ENCODE assay signal across 9 cellular contexts in the genomic region with DNA sequence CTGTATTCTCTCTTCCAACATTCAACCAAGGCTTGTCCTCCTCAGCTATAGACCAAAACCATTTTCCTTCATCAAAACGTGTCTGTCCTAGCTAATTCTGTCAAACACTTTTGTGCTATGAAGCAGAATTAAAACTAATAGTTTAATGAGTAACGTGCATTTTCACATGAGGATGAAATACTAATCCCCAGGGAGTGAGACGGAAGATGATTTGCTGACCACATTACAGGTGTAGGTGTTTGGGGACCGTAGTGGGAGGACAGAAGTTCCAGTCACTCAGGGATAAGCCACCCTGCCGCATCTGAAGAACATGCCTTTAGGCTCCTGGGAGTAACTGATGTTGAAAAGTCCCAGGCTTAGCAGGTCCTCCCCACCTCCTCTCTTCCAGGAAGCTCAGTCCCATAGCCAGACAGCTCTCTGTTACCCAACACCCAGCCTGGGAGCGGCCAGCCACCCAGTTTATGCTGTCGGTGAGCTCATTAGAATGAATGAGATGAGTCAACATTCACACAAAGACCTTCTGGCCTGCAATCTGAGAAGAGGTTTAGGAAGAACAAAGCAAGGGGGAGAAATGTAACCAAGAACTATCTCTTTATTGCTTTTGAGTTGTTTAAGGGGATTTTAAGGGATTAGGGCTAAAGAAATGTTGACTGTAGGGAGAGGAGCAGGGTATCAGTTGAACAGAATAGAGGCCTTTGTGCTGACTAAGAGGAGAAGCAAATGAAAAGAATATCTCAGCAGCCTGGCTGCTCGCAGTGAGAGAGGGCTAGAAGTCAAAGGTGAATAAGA.
DNase-seq lines count a peak whose midpoint lies in the region; ATAC-seq and TF ChIP-seq lines count a peak whose summit lies in the region.
"Had no signal": no experiment of that assay in that cellular context is flagged by ENCODE, and none has a peak within 500 bp of the region (broad histone marks: within the 10 kb centered on the region; RNA-seq: fewer than 3 reads in every experiment).

No MANE protein-coding gene starts in this region.

- ATAC-seq in GM18519 (IDR thresholded peaks at IDR 0.05; ENCODE audit: low FRiP score, unreplicated experiment) (peak; percentile 49), HG02678 (IDR thresholded peaks at IDR 0.05; ENCODE audit: unreplicated experiment) (peak; percentile 87), foreskin keratinocyte (peak; percentile 99)
- ATAC-seq: K562 had no signal

- DNase-seq in NCI-H2029 (lab: John Stamatoyannopoulos, UW): peak; percentile 87
- DNase-seq in foreskin keratinocyte: peak; percentile 68 to 80
- DNase-seq in activated T-cell treated with anti-CD3 and anti-CD28 coated beads for 4 hours: no peak
- DNase-seq in T-helper 9 cell: no peak
- DNase-seq in NCI-H1694 treated with DMSO at 0.1 percent for 48 hours (lab: John Stamatoyannopoulos, UW): no peak
- DNase-seq in NCI-H1417 treated with DMSO at 0.1 percent for 48 hours (lab: John Stamatoyannopoulos, UW): no peak

- no peaks in the 10 kb centered on the region for H3K4me1 ChIP-seq in foreskin keratinocyte

- TF ChIP-seq CTCF in foreskin keratinocyte (conservative IDR thresholded peaks at IDR 0.05): no peak

- no peak overlapping the region for H3K27ac ChIP-seq in foreskin keratinocyte

- peaks cover 3% of the 10 kb centered on the region for H3K27me3 ChIP-seq in foreskin keratinocyte

Comparison
In these comparisons a context has a peak if more than half of its experiments do, and no peak if none do; other contexts are left out.
1. ATAC-seq: peak in every context shown above with its lines; median percentile 99 in foreskin keratinocyte; 87 in HG02678; 49 in GM18519.
2. DNase-seq: peak in NCI-H2029 (single experiment) and foreskin keratinocyte (2 of 2); none in activated T-cell treated with anti-CD3 and anti-CD28 coated beads for 4 hours (single experiment), T-helper 9 cell (single experiment), NCI-H1694 treated with DMSO at 0.1 percent for 48 hours (single experiment) and NCI-H1417 treated with DMSO at 0.1 percent for 48 hours (single experiment).